1 cellular context compared by ENCODE assay signal in the genomic region with DNA sequence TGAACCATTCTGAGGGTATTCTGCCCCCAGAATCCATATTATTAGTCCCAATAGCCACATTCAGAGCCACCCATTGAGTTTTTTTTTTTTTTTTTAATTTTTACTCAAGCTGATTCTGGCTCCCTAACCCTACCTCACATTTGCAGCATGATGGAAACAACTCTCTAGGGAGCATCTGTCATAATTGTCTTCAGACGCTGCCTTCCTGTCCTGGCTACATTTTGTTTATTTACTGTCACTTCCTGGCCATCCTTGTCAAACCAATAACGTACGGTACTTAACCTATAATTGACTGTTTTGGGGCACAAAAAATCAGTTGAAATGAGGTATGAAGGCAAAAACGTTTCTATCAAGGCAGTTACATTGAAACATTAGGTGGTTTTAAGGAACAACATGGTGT.
TF ChIP-seq lines count a peak whose summit lies in the region.

No MANE protein-coding gene starts in this region.

TF ChIP-seq in GM12878, 131 proteins besides CTCF, POLR2A, EP300 and RAD21 (continued from another document):
- TF ChIP-seq RFX5 (IDR thresholded peaks at IDR 0.05; ENCODE audit: low read depth, low read length) (no peak), SIN3A (IDR thresholded peaks at IDR 0.05; ENCODE audit: low read depth, low read length) (no peak), KAT2A (conservative IDR thresholded peaks at IDR 0.05; ENCODE audit: control insufficient read depth, low read depth, low read length) (no peak), ZSCAN29 (IDR thresholded peaks at IDR 0.05) (no peak), TCF12 (IDR thresholded peaks at IDR 0.05; ENCODE audit: low read depth, low read length) (no peak), SMARCA5 (IDR thresholded peaks at IDR 0.05) (no peak), NFYA (IDR thresholded peaks at IDR 0.05; ENCODE audit: borderline replicate concordance, low read depth, low read length) (no peak), PAX8 (IDR thresholded peaks at IDR 0.05) (no peak), FOXK2 (IDR thresholded peaks at IDR 0.05) (no peak), CEBPB (IDR thresholded peaks at IDR 0.05; ENCODE audit: borderline replicate concordance in 1 of 2, low read depth in 2 of 2, low read length in 2 of 2) (no peak), SMC3 (IDR thresholded peaks at IDR 0.05; ENCODE audit: borderline replicate concordance, low read length) (no peak), SMAD5 (IDR thresholded peaks at IDR 0.05; ENCODE audit: low read depth) (no peak), GATAD2B (conservative IDR thresholded peaks at IDR 0.05; ENCODE audit: low read depth) (no peak), MEF2A (IDR thresholded peaks at IDR 0.05; ENCODE audit: insufficient read depth, low read depth, low read length) (no peak), MXI1 (IDR thresholded peaks at IDR 0.05; ENCODE audit: low read depth, low read length) (no peak), CHD4 (IDR thresholded peaks at IDR 0.05) (no peak), NFXL1 (IDR thresholded peaks at IDR 0.05; ENCODE audit: borderline replicate concordance) (no peak), CREM (IDR thresholded peaks at IDR 0.05; ENCODE audit: low read depth) (peak; percentile 24; the same call in 1 of the 2 replicates), WRNIP1 (IDR thresholded peaks at IDR 0.05; ENCODE audit: borderline replicate concordance, low read depth, low read length) (no peak), TCF3 (IDR thresholded peaks at IDR 0.05; ENCODE audit: borderline replicate concordance, insufficient read depth, low read depth, low read length) (no peak), GABPA (IDR thresholded peaks at IDR 0.05; ENCODE audit: low read depth) (peak; percentile 39; the same call in 1 of the 2 replicates), NFIC (IDR thresholded peaks at IDR 0.05; ENCODE audit: low read depth, low read length) (no peak), SMAD1 (IDR thresholded peaks at IDR 0.05; ENCODE audit: low read depth, partially characterized antibody) (no peak), POLR2AphosphoS5 (IDR thresholded peaks at IDR 0.05; ENCODE audit: low read length) (no peak)
- TF ChIP-seq, protein P1, sequence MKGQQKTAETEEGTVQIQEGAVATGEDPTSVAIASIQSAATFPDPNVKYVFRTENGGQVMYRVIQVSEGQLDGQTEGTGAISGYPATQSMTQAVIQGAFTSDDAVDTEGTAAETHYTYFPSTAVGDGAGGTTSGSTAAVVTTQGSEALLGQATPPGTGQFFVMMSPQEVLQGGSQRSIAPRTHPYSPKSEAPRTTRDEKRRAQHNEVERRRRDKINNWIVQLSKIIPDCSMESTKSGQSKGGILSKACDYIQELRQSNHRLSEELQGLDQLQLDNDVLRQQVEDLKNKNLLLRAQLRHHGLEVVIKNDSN (IDR thresholded peaks at IDR 0.05; ENCODE audit: borderline replicate concordance, extremely low read length, insufficient read depth, low read depth, low read length) = no peak
- TF ChIP-seq, protein P2, sequence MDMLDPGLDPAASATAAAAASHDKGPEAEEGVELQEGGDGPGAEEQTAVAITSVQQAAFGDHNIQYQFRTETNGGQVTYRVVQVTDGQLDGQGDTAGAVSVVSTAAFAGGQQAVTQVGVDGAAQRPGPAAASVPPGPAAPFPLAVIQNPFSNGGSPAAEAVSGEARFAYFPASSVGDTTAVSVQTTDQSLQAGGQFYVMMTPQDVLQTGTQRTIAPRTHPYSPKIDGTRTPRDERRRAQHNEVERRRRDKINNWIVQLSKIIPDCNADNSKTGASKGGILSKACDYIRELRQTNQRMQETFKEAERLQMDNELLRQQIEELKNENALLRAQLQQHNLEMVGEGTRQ (IDR thresholded peaks at IDR 0.05; ENCODE audit: borderline replicate concordance, low read depth, low read length) = no peak
- TF ChIP-seq, protein P3, sequence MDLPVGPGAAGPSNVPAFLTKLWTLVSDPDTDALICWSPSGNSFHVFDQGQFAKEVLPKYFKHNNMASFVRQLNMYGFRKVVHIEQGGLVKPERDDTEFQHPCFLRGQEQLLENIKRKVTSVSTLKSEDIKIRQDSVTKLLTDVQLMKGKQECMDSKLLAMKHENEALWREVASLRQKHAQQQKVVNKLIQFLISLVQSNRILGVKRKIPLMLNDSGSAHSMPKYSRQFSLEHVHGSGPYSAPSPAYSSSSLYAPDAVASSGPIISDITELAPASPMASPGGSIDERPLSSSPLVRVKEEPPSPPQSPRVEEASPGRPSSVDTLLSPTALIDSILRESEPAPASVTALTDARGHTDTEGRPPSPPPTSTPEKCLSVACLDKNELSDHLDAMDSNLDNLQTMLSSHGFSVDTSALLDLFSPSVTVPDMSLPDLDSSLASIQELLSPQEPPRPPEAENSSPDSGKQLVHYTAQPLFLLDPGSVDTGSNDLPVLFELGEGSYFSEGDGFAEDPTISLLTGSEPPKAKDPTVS (IDR thresholded peaks at IDR 0.05; ENCODE audit: low read depth, low read length) = no peak
- TF ChIP-seq, protein P4, sequence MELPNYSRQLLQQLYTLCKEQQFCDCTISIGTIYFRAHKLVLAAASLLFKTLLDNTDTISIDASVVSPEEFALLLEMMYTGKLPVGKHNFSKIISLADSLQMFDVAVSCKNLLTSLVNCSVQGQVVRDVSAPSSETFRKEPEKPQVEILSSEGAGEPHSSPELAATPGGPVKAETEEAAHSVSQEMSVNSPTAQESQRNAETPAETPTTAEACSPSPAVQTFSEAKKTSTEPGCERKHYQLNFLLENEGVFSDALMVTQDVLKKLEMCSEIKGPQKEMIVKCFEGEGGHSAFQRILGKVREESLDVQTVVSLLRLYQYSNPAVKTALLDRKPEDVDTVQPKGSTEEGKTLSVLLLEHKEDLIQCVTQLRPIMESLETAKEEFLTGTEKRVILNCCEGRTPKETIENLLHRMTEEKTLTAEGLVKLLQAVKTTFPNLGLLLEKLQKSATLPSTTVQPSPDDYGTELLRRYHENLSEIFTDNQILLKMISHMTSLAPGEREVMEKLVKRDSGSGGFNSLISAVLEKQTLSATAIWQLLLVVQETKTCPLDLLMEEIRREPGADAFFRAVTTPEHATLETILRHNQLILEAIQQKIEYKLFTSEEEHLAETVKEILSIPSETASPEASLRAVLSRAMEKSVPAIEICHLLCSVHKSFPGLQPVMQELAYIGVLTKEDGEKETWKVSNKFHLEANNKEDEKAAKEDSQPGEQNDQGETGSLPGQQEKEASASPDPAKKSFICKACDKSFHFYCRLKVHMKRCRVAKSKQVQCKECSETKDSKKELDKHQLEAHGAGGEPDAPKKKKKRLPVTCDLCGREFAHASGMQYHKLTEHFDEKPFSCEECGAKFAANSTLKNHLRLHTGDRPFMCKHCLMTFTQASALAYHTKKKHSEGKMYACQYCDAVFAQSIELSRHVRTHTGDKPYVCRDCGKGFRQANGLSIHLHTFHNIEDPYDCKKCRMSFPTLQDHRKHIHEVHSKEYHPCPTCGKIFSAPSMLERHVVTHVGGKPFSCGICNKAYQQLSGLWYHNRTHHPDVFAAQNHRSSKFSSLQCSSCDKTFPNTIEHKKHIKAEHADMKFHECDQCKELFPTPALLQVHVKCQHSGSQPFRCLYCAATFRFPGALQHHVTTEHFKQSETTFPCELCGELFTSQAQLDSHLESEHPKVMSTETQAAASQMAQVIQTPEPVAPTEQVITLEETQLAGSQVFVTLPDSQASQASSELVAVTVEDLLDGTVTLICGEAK (IDR thresholded peaks at IDR 0.05; ENCODE audit: borderline replicate concordance) = no peak
- TF ChIP-seq, protein P5, sequence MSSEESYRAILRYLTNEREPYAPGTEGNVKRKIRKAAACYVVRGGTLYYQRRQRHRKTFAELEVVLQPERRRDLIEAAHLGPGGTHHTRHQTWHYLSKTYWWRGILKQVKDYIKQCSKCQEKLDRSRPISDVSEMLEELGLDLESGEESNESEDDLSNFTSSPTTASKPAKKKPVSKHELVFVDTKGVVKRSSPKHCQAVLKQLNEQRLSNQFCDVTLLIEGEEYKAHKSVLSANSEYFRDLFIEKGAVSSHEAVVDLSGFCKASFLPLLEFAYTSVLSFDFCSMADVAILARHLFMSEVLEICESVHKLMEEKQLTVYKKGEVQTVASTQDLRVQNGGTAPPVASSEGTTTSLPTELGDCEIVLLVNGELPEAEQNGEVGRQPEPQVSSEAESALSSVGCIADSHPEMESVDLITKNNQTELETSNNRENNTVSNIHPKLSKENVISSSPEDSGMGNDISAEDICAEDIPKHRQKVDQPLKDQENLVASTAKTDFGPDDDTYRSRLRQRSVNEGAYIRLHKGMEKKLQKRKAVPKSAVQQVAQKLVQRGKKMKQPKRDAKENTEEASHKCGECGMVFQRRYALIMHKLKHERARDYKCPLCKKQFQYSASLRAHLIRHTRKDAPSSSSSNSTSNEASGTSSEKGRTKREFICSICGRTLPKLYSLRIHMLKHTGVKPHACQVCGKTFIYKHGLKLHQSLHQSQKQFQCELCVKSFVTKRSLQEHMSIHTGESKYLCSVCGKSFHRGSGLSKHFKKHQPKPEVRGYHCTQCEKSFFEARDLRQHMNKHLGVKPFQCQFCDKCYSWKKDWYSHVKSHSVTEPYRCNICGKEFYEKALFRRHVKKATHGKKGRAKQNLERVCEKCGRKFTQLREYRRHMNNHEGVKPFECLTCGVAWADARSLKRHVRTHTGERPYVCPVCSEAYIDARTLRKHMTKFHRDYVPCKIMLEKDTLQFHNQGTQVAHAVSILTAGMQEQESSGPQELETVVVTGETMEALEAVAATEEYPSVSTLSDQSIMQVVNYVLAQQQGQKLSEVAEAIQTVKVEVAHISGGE (CRISPR knock-in tag; IDR thresholded peaks at IDR 0.05) = no peak
- TF ChIP-seq, protein P6, sequence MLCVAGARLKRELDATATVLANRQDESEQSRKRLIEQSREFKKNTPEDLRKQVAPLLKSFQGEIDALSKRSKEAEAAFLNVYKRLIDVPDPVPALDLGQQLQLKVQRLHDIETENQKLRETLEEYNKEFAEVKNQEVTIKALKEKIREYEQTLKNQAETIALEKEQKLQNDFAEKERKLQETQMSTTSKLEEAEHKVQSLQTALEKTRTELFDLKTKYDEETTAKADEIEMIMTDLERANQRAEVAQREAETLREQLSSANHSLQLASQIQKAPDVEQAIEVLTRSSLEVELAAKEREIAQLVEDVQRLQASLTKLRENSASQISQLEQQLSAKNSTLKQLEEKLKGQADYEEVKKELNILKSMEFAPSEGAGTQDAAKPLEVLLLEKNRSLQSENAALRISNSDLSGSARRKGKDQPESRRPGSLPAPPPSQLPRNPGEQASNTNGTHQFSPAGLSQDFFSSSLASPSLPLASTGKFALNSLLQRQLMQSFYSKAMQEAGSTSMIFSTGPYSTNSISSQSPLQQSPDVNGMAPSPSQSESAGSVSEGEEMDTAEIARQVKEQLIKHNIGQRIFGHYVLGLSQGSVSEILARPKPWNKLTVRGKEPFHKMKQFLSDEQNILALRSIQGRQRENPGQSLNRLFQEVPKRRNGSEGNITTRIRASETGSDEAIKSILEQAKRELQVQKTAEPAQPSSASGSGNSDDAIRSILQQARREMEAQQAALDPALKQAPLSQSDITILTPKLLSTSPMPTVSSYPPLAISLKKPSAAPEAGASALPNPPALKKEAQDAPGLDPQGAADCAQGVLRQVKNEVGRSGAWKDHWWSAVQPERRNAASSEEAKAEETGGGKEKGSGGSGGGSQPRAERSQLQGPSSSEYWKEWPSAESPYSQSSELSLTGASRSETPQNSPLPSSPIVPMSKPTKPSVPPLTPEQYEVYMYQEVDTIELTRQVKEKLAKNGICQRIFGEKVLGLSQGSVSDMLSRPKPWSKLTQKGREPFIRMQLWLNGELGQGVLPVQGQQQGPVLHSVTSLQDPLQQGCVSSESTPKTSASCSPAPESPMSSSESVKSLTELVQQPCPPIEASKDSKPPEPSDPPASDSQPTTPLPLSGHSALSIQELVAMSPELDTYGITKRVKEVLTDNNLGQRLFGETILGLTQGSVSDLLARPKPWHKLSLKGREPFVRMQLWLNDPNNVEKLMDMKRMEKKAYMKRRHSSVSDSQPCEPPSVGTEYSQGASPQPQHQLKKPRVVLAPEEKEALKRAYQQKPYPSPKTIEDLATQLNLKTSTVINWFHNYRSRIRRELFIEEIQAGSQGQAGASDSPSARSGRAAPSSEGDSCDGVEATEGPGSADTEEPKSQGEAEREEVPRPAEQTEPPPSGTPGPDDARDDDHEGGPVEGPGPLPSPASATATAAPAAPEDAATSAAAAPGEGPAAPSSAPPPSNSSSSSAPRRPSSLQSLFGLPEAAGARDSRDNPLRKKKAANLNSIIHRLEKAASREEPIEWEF (IDR thresholded peaks at IDR 0.05; ENCODE audit: insufficient replicate concordance, low read depth, low read length) = peak; percentile 30
TF ChIP-seq in GM12878: peak in this region for 8.
